In genomic region chr10:47406870-47407648, GRCh38 we compare ENCODE assay signal across 12 cellular contexts. TPM values are rescaled to one million over a fixed set of nuclear protein-coding genes. Genes with fewer than 3 reads are reported as not detected.
DNase-seq lines count a peak whose midpoint lies in the region; ATAC-seq and TF ChIP-seq lines count a peak whose summit lies in the region.
"Had no signal": no experiment of that assay in that cellular context is flagged by ENCODE, and none has a peak within 500 bp of the region (broad histone marks: within the 10 kb centered on the region; RNA-seq: fewer than 3 reads in every experiment).

No MANE protein-coding gene starts in this region.

- H3K36me3 ChIP-seq in BJ (ENCODE audit: control insufficient read depth, insufficient read depth, low read length) = no peaks in the 10 kb centered on the region

- ATAC-seq in HG02759 (IDR thresholded peaks at IDR 0.05; ENCODE audit: unreplicated experiment) = no peak

- no peaks in the 10 kb centered on the region for H3K4me1 Mint-ChIP-seq in immature natural killer cell

- no peak overlapping the region for H3K27ac Mint-ChIP-seq in immature natural killer cell

- no peak overlapping the region for H3K4me3 Mint-ChIP-seq in immature natural killer cell

- no peaks in the 10 kb centered on the region for H3K36me3 Mint-ChIP-seq in immature natural killer cell

- POLR2A ChIA-PET in BJ (lab: Charles Lee) = no interaction called here

- H3K4me3 ChIP-seq in BJ (ENCODE audit: low read depth, low read length) (no peak overlapping the region), astrocyte of the cerebellum (ENCODE audit: low read depth, low read length) (no peak overlapping the region)

- H3K27me3 Mint-ChIP-seq in immature natural killer cell (ENCODE audit: low read depth in 3 of 3) = peaks cover 0 to 3% (median 2%) of the 10 kb centered on the region in 3 donors

- CTCF ChIA-PET in BJ (lab: Yijun Ruan, JAX) = no interaction called here

- DNase-seq in BJ (ENCODE audit: low read depth) = peak; percentile 66
- DNase-seq in HT-29 (ENCODE audit: low spot score) = peak; percentile 98
- DNase-seq in astrocyte of the cerebellum (ENCODE audit: low read depth) = peak; percentile 45
- DNase-seq in islet precursor cell = peak; percentile 97
- no peak for DNase-seq in NOMO-1 (lab: John Stamatoyannopoulos, UW; ENCODE audit: unreplicated experiment in 2 of 2)
- no peak for DNase-seq in NCI-H1436 treated with DMSO at 0.1 percent for 48 hours (lab: John Stamatoyannopoulos, UW)
- no peak for DNase-seq in immature natural killer cell
- DNase-seq: effector CD4-positive, alpha-beta T cell; NCI-H774; stimulated activated CD4-positive, alpha-beta T cell treated with anti-CD3 and anti-CD28 coated beads, Interleukin-4, amount 100 ng/mL, for 4 hours had no signal

- in situ Hi-C loops in astrocyte of the cerebellum (cut with HindIII; ENCODE audit: low sequenced_read_pairs) = no loop called here

- H3K27me3 ChIP-seq in BJ (ENCODE audit: control insufficient read depth, insufficient read depth, low read length) = no peaks in the 10 kb centered on the region

- H3K9me3 Mint-ChIP-seq in immature natural killer cell = peaks cover 0 to 2% (median 0%) of the 10 kb centered on the region in 6 donors

- TF ChIP-seq CTCF in BJ (IDR thresholded peaks at IDR 0.05; ENCODE audit: insufficient read depth, low read depth, low read length) (no peak), astrocyte of the cerebellum (IDR thresholded peaks at IDR 0.05; ENCODE audit: low read depth, low read length, missing control alignments) (no peak)

RNA-seq across cellular contexts. Expression of gene ZNF488, which starts 23.0 kb away (rescaled TPM):
- 0.15 and 0.17 TPM in 2 replicates for polyA plus RNA-seq in BJ (2011; rRNA removed)
- 0.09 and 0.15 TPM in 2 replicates for polyA minus RNA-seq in BJ (2011; rRNA and poly(A)+ RNA removed)
- 6.6 and 6.8 TPM in 2 replicates for total RNA-seq in HT-29 (2014; rRNA removed; shearing (Covaris generic))
- not detected for polyA plus RNA-seq in immature natural killer cell

RNA-seq across cellular contexts. Expression of gene RBP3, which starts 58.9 kb away (rescaled TPM):
- polyA plus RNA-seq in BJ (2011; rRNA removed) (not detected in 2 replicates), immature natural killer cell (not detected)
- 0.05 TPM in 1 of 2 replicates, not detected in the other for polyA minus RNA-seq in BJ (2011; rRNA and poly(A)+ RNA removed)
- 0.20 TPM in 1 of 2 replicates, not detected in the other for total RNA-seq in HT-29 (2014; rRNA removed; shearing (Covaris generic))
- total RNA-seq: activated CD8-positive, alpha-beta memory T cell treated with anti-CD3 and anti-CD28 coated beads for 36 hours had no signal

Comparison
In these comparisons a context has a peak if more than half of its experiments do, and no peak if none do; other contexts are left out.
1. DNase-seq: peak in BJ (single experiment), HT-29 (single experiment), astrocyte of the cerebellum (single experiment) and islet precursor cell (single experiment); none in NOMO-1 (0 of 2), NCI-H1436 treated with DMSO at 0.1 percent for 48 hours (single experiment) and immature natural killer cell (0 of 3).